ENCODE assay signal across 22 cellular contexts in genomic region chr5:80757290-80757689, GRCh38.
DNase-seq lines count a peak whose midpoint lies in the region; ATAC-seq lines count a peak whose summit lies in the region.
"Had no signal": no experiment of that assay in that cellular context is flagged by ENCODE, and none has a peak within 500 bp of the region (broad histone marks: within the 10 kb centered on the region; RNA-seq: fewer than 3 reads in every experiment).

No MANE protein-coding gene starts in this region.

- peaks cover 75% of the 10 kb centered on the region for H3K4me1 Mint-ChIP-seq in activated T-cell treated with anti-CD3 and anti-CD28 coated beads, Interleukin-2, amount 50 U/mL, for 72 hours (ENCODE audit: low read depth)
- H3K4me1 Mint-ChIP-seq in activated naive CD8-positive, alpha-beta T cell treated with anti-CD3 and anti-CD28 coated beads, Interleukin-2, amount 10 ng/mL, durations not matched to agents 7 days and 5 days, result peaks cover 55% of the 10 kb centered on the region

- H3K36me3 Mint-ChIP-seq in activated T-cell treated with anti-CD3 and anti-CD28 coated beads, Interleukin-2, amount 50 U/mL, for 72 hours (ENCODE audit: insufficient read depth in 2 of 2), result peaks cover 9 to 15% of the 10 kb centered on the region in 2 donors
- H3K36me3 Mint-ChIP-seq in activated naive CD8-positive, alpha-beta T cell treated with anti-CD3 and anti-CD28 coated beads, Interleukin-2, amount 10 ng/mL, durations not matched to agents 7 days and 5 days, result peaks cover 55% of the 10 kb centered on the region

- H3K9me3 Mint-ChIP-seq in activated T-cell treated with anti-CD3 and anti-CD28 coated beads, Interleukin-2, amount 50 U/mL, for 72 hours, result no peaks in the 10 kb centered on the region
- H3K9me3 Mint-ChIP-seq in activated naive CD8-positive, alpha-beta T cell treated with anti-CD3 and anti-CD28 coated beads, Interleukin-2, amount 10 ng/mL, durations not matched to agents 7 days and 5 days, result peaks cover 5% of the 10 kb centered on the region
- H3K9me3 Mint-ChIP-seq: neural crest cell had no signal

- POLR2A ChIA-PET in activated naive CD8-positive, alpha-beta T cell treated with anti-CD3 and anti-CD28 coated beads, Interleukin-2, amount 10 ng/mL, durations not matched to agents 7 days and 5 days (lab: Charles Lee), result no interaction called here

- no peaks in the 10 kb centered on the region for H3K27me3 ChIP-seq in SJCRH30
- H3K27me3 ChIP-seq: BLaER1 treated with 17β-estradiol and CSF1 and Interleukin-3, amounts not matched to agents 10 nM and 100 nM; pancreas; suprapubic skin had no signal

- H3K27me3 Mint-ChIP-seq in activated T-cell treated with anti-CD3 and anti-CD28 coated beads, Interleukin-2, amount 50 U/mL, for 72 hours (ENCODE audit: low read depth), result no peaks in the 10 kb centered on the region
- no peaks in the 10 kb centered on the region for H3K27me3 Mint-ChIP-seq in activated naive CD8-positive, alpha-beta T cell treated with anti-CD3 and anti-CD28 coated beads, Interleukin-2, amount 10 ng/mL, durations not matched to agents 7 days and 5 days

- peak; percentile 81 to 82 for ATAC-seq in activated T-cell treated with anti-CD3 and anti-CD28 coated beads, Interleukin-2, amount 50 U/mL, for 72 hours (replicated peaks in 1 of 2)
- peak; percentile 14 for ATAC-seq in activated naive CD8-positive, alpha-beta T cell treated with anti-CD3 and anti-CD28 coated beads, Interleukin-2, amount 10 ng/mL, durations not matched to agents 7 days and 5 days (ENCODE audit: low read depth)
- ATAC-seq in stimulated activated naive CD8-positive, alpha-beta T cell treated with anti-CD3 and anti-CD28 coated beads, Interleukin-15, Interleukin-2, amounts not matched to agents 100 U/mL and 50 U/mL, for 24 hours, result peak; percentile 55
- ATAC-seq in Right ventricle myocardium superior (ENCODE audit: poor library complexity), result no peak
- ATAC-seq: mucosa of descending colon, pancreas, right cardiac atrium had no signal

- H3K36me3 ChIP-seq in SJCRH30, result peaks cover 11% of the 10 kb centered on the region

- H3K9me3 ChIP-seq in SJCRH30 (replicated peaks), result peaks cover 4% of the 10 kb centered on the region; the same call in 1 of the 2 replicates
- H3K9me3 ChIP-seq: mucosa of descending colon, pancreas, suprapubic skin had no signal

- intact Hi-C loops in Right ventricle myocardium superior (cut with DNase I), result no loop called here

- DNase-seq in activated T-cell treated with anti-CD3 and anti-CD28 coated beads, Interleukin-2, amount 50 U/mL, for 72 hours, result peak in 1 of 2 donors; percentile 38
- no peak for DNase-seq in activated T-cell treated with anti-CD3 and anti-CD28 coated beads for 4 hours
- peak; percentile 40 to 75 for DNase-seq in SJCRH30
- no peak for DNase-seq in activated naive CD8-positive, alpha-beta T cell treated with anti-CD3 and anti-CD28 coated beads, Interleukin-2, amount 10 ng/mL, durations not matched to agents 7 days and 5 days
- DNase-seq in stimulated activated naive CD8-positive, alpha-beta T cell treated with anti-CD3 and anti-CD28 coated beads, Interleukin-15, Interleukin-2, amounts not matched to agents 100 U/mL and 50 U/mL, for 24 hours, result no peak
- DNase-seq in AG08396 (ENCODE audit: low spot score), result no peak
- DNase-seq in retina, result no peak
- DNase-seq in Right ventricle myocardium superior, result no peak
- DNase-seq: activated CD4-positive, alpha-beta T cell treated with anti-CD3 and anti-CD28 coated beads, Interleukin-2, amount 50 U/mL, for 4 hours; cerebellar nuclear complex; Karpas-422; mucosa of descending colon; NCI-H1436; NCI-H446; NCI-H774; pancreas; right cardiac atrium had no signal

- H3K4me1 ChIP-seq in SJCRH30, result peaks cover 46% of the 10 kb centered on the region
- H3K4me1 ChIP-seq: pancreas, suprapubic skin had no signal

- H3K4me3 Mint-ChIP-seq in activated T-cell treated with anti-CD3 and anti-CD28 coated beads, Interleukin-2, amount 50 U/mL, for 72 hours, result peak overlapping the region in 1 of 2 donors; percentile 7
- H3K4me3 Mint-ChIP-seq in activated naive CD8-positive, alpha-beta T cell treated with anti-CD3 and anti-CD28 coated beads, Interleukin-2, amount 10 ng/mL, durations not matched to agents 7 days and 5 days, result peak overlapping the region; percentile 6
- H3K4me3 Mint-ChIP-seq: neural crest cell had no signal

- no peak overlapping the region for H3K4me3 ChIP-seq in SJCRH30
- H3K4me3 ChIP-seq: BLaER1 treated with 17β-estradiol and CSF1 and Interleukin-3, amounts not matched to agents 10 nM and 100 nM; lung; mucosa of descending colon; pancreas; suprapubic skin had no signal

- peak overlapping the region; percentile 1; the same call in 1 of the 2 replicates for H3K27ac ChIP-seq in SJCRH30
- H3K27ac ChIP-seq: BLaER1 treated with 17β-estradiol and CSF1 and Interleukin-3, amounts not matched to agents 10 nM and 100 nM; HL-60; pancreas; suprapubic skin had no signal

- H3K27ac Mint-ChIP-seq in activated T-cell treated with anti-CD3 and anti-CD28 coated beads, Interleukin-2, amount 50 U/mL, for 72 hours, result peak overlapping the region; percentile 16
- peak overlapping the region; percentile 37 for H3K27ac Mint-ChIP-seq in activated naive CD8-positive, alpha-beta T cell treated with anti-CD3 and anti-CD28 coated beads, Interleukin-2, amount 10 ng/mL, durations not matched to agents 7 days and 5 days

Comparison
In these comparisons a context has a peak if more than half of its experiments do, and no peak if none do; other contexts are left out.
1. DNase-seq: peak in SJCRH30 (2 of 2); none in activated T-cell treated with anti-CD3 and anti-CD28 coated beads for 4 hours (single experiment), activated naive CD8-positive, alpha-beta T cell treated with anti-CD3 and anti-CD28 coated beads, Interleukin-2, amount 10 ng/mL, durations not matched to agents 7 days and 5 days (single experiment), stimulated activated naive CD8-positive, alpha-beta T cell treated with anti-CD3 and anti-CD28 coated beads, Interleukin-15, Interleukin-2, amounts not matched to agents 100 U/mL and 50 U/mL, for 24 hours (single experiment), AG08396 (single experiment), retina (single experiment) and Right ventricle myocardium superior (single experiment).